Comparison of ENCODE assay signal across 7 cellular contexts in genomic region chr12:132593938-132594358, GRCh38. TPM values are rescaled to one million over a fixed set of nuclear protein-coding genes. Genes with fewer than 3 reads are reported as not detected.
DNase-seq lines count a peak whose midpoint lies in the region; ATAC-seq, FAIRE-seq and TF ChIP-seq lines count a peak whose summit lies in the region.

No MANE protein-coding gene starts in this region.

- H3K36me3 ChIP-seq in pancreas: no peaks in the 10 kb centered on the region

- WGBS in pancreas, 2 donors: 14% methylated on average over 11 of the region's 11 CpGs

- no peak overlapping the region for H3K4me3 Mint-ChIP-seq in activated naive CD8-positive, alpha-beta T cell treated with anti-CD3 and anti-CD28 coated beads, Interleukin-2, amount 50 U/mL, for 24 hours

- H3K4me1 ChIP-seq in pancreas: no peaks in the 10 kb centered on the region

- no peak for TF ChIP-seq CTCF in pancreas (IDR thresholded peaks at IDR 0.05)

- H3K27ac ChIP-seq in pancreas: peak overlapping the region in 1 of 4 donors; percentile 8

- no peak overlapping the region for H3K27ac Mint-ChIP-seq in activated naive CD8-positive, alpha-beta T cell treated with anti-CD3 and anti-CD28 coated beads, Interleukin-2, amount 50 U/mL, for 24 hours

- no peaks in the 10 kb centered on the region for H3K36me3 Mint-ChIP-seq in activated naive CD8-positive, alpha-beta T cell treated with anti-CD3 and anti-CD28 coated beads, Interleukin-2, amount 50 U/mL, for 24 hours (ENCODE audit: low read depth)

- peaks cover 23% of the 10 kb centered on the region for H3K27me3 Mint-ChIP-seq in activated naive CD8-positive, alpha-beta T cell treated with anti-CD3 and anti-CD28 coated beads, Interleukin-2, amount 50 U/mL, for 24 hours

- no peaks in the 10 kb centered on the region for H3K9me3 Mint-ChIP-seq in activated naive CD8-positive, alpha-beta T cell treated with anti-CD3 and anti-CD28 coated beads, Interleukin-2, amount 50 U/mL, for 24 hours

- intact Hi-C loops in Right ventricle myocardium inferior (cut with DNase I) (no loop called here), pancreas (cut with DNase I) (no loop called here)

- no peaks in the 10 kb centered on the region for H3K27me3 ChIP-seq in pancreas

- no peak overlapping the region for H3K4me3 ChIP-seq in pancreas

- DNase-seq in G401 (ENCODE audit: low spot score) (peak; percentile 99), NCI-H2227 (lab: John Stamatoyannopoulos, UW; ENCODE audit: unreplicated experiment) (peak; percentile 99), Right ventricle myocardium inferior (ENCODE audit: missing footprints) (peak; percentile 88), pancreas (peak; percentile 80 to 94 (median 84))
- DNase-seq in activated naive CD8-positive, alpha-beta T cell treated with anti-CD3 and anti-CD28 coated beads, Interleukin-2, amount 50 U/mL, for 24 hours: peak; percentile 21

- H3K4me1 Mint-ChIP-seq in activated naive CD8-positive, alpha-beta T cell treated with anti-CD3 and anti-CD28 coated beads, Interleukin-2, amount 50 U/mL, for 24 hours: peaks cover 12% of the 10 kb centered on the region

- ATAC-seq in HG02798 (IDR thresholded peaks at IDR 0.05; ENCODE audit: poor library complexity, unreplicated experiment) (peak; percentile 38), Right ventricle myocardium inferior (peak; percentile 96), pancreas (peak; percentile 95 to 99 (median 99)), HG02970 (IDR thresholded peaks at IDR 0.05; ENCODE audit: low FRiP score, unreplicated experiment) (no peak)
- ATAC-seq in activated naive CD8-positive, alpha-beta T cell treated with anti-CD3 and anti-CD28 coated beads, Interleukin-2, amount 50 U/mL, for 24 hours: peak; percentile 77

- no peaks in the 10 kb centered on the region for H3K9me3 ChIP-seq in pancreas

- peak; percentile 80 for FAIRE-seq in pancreas (lab: Jason Lieb, UNC)

- in situ Hi-C loops in G401 (cut with HindIII; ENCODE audit: low sequenced_read_pairs): no loop called here

RNA-seq across cellular contexts. Expression of gene LRCOL1, which starts 16.4 kb away (rescaled TPM):
- total RNA-seq in G401 (2014; rRNA removed; shearing (Covaris generic)): not detected in 2 replicates
- total RNA-seq in Right ventricle myocardium inferior (not detected), pancreas (not detected)
- under 1 TPM in 1 of 2 donors, not detected in 1; 0.21 TPM for polyA plus RNA-seq in pancreas

RNA-seq across cellular contexts. Expression of gene P2RX2, which starts 24.6 kb away (rescaled TPM):
- 0.17 and 0.43 TPM in 2 replicates for total RNA-seq in G401 (2014; rRNA removed; shearing (Covaris generic))
- total RNA-seq in Right ventricle myocardium inferior (not detected), pancreas (under 1 TPM in 3 of 6 donors, not detected in 3; 0.08 to 0.37 (median 0.09) TPM)
- polyA plus RNA-seq in pancreas: 10 to 100 TPM in 1 of 2 donors, 1 to 10 TPM in 1; 6.1 to 12.0 TPM

Comparison
In these comparisons a context has a peak if more than half of its experiments do, and no peak if none do; other contexts are left out.
1. DNase-seq: peak in every context shown above with its lines; median percentile 99 in G401; 99 in NCI-H2227; 88 in Right ventricle myocardium inferior; 84 in pancreas; 21 in activated naive CD8-positive, alpha-beta T cell treated with anti-CD3 and anti-CD28 coated beads, Interleukin-2, amount 50 U/mL, for 24 hours.